8 cellular contexts compared by ENCODE assay signal in the genomic region with DNA sequence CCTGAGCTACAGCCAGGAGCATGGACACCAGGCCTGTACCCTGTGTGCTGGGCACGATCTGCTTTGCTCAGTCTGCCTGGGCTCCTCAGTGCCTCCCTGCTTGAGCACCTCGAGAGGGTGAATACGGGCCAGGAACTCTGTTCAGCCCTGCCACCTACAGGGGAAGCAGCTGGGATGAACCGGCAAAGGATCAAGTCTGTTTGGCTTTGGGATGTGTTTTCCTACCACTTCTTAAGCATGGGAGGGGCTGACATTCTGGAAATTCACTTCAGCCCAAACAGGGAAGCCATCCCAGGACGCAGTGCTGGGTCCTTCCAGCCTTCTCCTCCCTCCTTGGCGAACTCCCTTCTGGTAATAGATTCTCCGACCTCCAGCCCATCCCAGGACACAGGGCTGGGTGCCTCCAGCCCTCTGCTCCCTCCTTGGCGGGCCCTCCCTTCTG. TPM values are rescaled to one million over a fixed set of nuclear protein-coding genes. Genes with fewer than 3 reads are reported as not detected.
DNase-seq lines count a peak whose midpoint lies in the region; ATAC-seq, FAIRE-seq and TF ChIP-seq lines count a peak whose summit lies in the region.

No MANE protein-coding gene starts in this region.

- TF ChIP-seq POLR2A in right lobe of liver (IDR thresholded peaks at IDR 0.05) (no peak), upper lobe of left lung (IDR thresholded peaks at IDR 0.05) (no peak)

- peak; percentile 61 for TF ChIP-seq CTCF in D721Med (IDR thresholded peaks at IDR 0.05; ENCODE audit: insufficient read depth, missing control alignments)
- TF ChIP-seq CTCF in right lobe of liver (IDR thresholded peaks at IDR 0.05), result peak; percentile 19 to 43 (median 25)
- peak; percentile 16 to 68 (median 39) for TF ChIP-seq CTCF in upper lobe of left lung (IDR thresholded peaks at IDR 0.05)

- peaks cover 0 to under 1% (median 0%) of the 10 kb centered on the region in 4 donors for H3K36me3 ChIP-seq in right lobe of liver
- H3K36me3 ChIP-seq in upper lobe of left lung, result no peaks in the 10 kb centered on the region

- H3K4me1 ChIP-seq in right lobe of liver (peaks cover 0 to 18% (median 5%) of the 10 kb centered on the region in 4 donors), upper lobe of left lung (peaks cover 18 to 29% (median 24%) of the 10 kb centered on the region in 4 donors)

- intact Hi-C loops in right lobe of liver (cut with DNase I), result no loop called here

- H3K4me3 ChIP-seq in right lobe of liver (no peak overlapping the region), upper lobe of left lung (no peak overlapping the region)

- WGBS in right lobe of liver (ENCODE audit: insufficient coverage, low coverage, low lambda C conversion rate, missing lambda C conversion rate), result 80% methylated on average over 1 of the region's 8 CpGs
- WGBS in upper lobe of left lung, 2 donors, result 18 to 43% methylated on average over 4 to 8 of the region's 8 CpGs

- H3K27ac ChIP-seq in cingulate gyrus (ENCODE audit: low read depth, low read length) (peak overlapping the region; percentile 57), right lobe of liver (peak overlapping the region; percentile 41 to 93 (median 66)), upper lobe of left lung (peak overlapping the region; percentile 74 to 90 (median 82))

- DNase-seq in D721Med (ENCODE audit: insufficient read length, low spot score) (no peak), NCI-H226 (peak; percentile 16), right lobe of liver (peak in 2 of 3 donors; percentile 45 to 68), upper lobe of left lung (peak in 1 of 2 donors; percentile 84)
- no peak for DNase-seq in activated effector memory CD4-positive, alpha-beta T cell treated with anti-CD3 and anti-CD28 coated beads, Interleukin-2, amount 50 U/mL, for 16 hours

- H3K9me3 ChIP-seq in right lobe of liver, result no peaks in the 10 kb centered on the region
- H3K9me3 ChIP-seq in upper lobe of left lung, result no peaks in the 10 kb centered on the region

- no peak for FAIRE-seq in D721Med (lab: Jason Lieb, UNC)

- ATAC-seq in right lobe of liver (peak; percentile 66 to 81 (median 73)), upper lobe of left lung (ENCODE audit: low FRiP score in 2 of 2) (peak; percentile 73 to 87), HG02678 (IDR thresholded peaks at IDR 0.05; ENCODE audit: unreplicated experiment) (no peak), GM21423 (IDR thresholded peaks at IDR 0.05; ENCODE audit: unreplicated experiment) (no peak)

- TF ChIP-seq EP300 in upper lobe of left lung (IDR thresholded peaks at IDR 0.05), result no peak

- H3K27me3 ChIP-seq in right lobe of liver (no peaks in the 10 kb centered on the region), upper lobe of left lung (no peaks in the 10 kb centered on the region)

RNA-seq across cellular contexts. Expression of gene SELENON, which starts 55.8 kb away (rescaled TPM):
- total RNA-seq in right lobe of liver (10 to 100 TPM; 11.9 to 21.8 (median 17.8) TPM), upper lobe of left lung (10 to 100 TPM; 22.0 to 91.1 (median 60.5) TPM)

Comparison
In these comparisons a context has a peak if more than half of its experiments do, and no peak if none do; other contexts are left out.
1. DNase-seq: peak in NCI-H226 (single experiment) and right lobe of liver (2 of 3); none in D721Med (single experiment) and activated effector memory CD4-positive, alpha-beta T cell treated with anti-CD3 and anti-CD28 coated beads, Interleukin-2, amount 50 U/mL, for 16 hours (single experiment).
2. ATAC-seq: peak in right lobe of liver (4 of 4) and upper lobe of left lung (2 of 2); none in HG02678 (single experiment) and GM21423 (single experiment).
3. Peak in every context shown above with its lines, with median percentiles within 50 percentile points of each other: CTCF ChIP-seq and H3K27ac ChIP-seq.